ENCODE assay signal across 28 cellular contexts in genomic region chr7:2726316-2727018, GRCh38. TPM values are rescaled to one million over a fixed set of nuclear protein-coding genes. Genes with fewer than 3 reads are reported as not detected.
A peak's percentile ranks its signal among the peaks of the same experiment; 100 is the strongest.
DNase-seq lines count a peak whose midpoint lies in the region; ATAC-seq, FAIRE-seq and TF ChIP-seq lines count a peak whose summit lies in the region.
"Had no signal": no experiment of that assay in that cellular context is flagged by ENCODE, and none has a peak within 500 bp of the region (broad histone marks: within the 10 kb centered on the region; RNA-seq: fewer than 3 reads in every experiment).

No MANE protein-coding gene starts in this region.

- H3K27me3 ChIP-seq in BE2C (no peaks in the 10 kb centered on the region), H1 (replicated peaks in 1 of 4; ENCODE audit: control insufficient read depth in 3 of 4, extremely low read depth in 1 of 4, insufficient read depth in 3 of 4, low read length in 3 of 4) (no peaks in the 10 kb centered on the region), trophoblast cell (ENCODE audit: insufficient read depth, low read length) (no peaks in the 10 kb centered on the region)
- H3K27me3 ChIP-seq: breast epithelium, MG63, tibial nerve had no signal

- no peak for TF ChIP-seq RAD21 in H1 (IDR thresholded peaks at IDR 0.05 in 1 of 2, conservative IDR thresholded peaks at IDR 0.05 in 1 of 2; ENCODE audit: low read depth in 2 of 2, low read length in 2 of 2)

- H3K9me3 Mint-ChIP-seq in activated CD4-positive, alpha-beta T cell treated with anti-CD3 and anti-CD28 coated beads for 36 hours (ENCODE audit: low read depth): no peaks in the 10 kb centered on the region
- H3K9me3 Mint-ChIP-seq: naive thymus-derived CD8-positive, alpha-beta T cell had no signal

- no peak for ATAC-seq in activated CD4-positive, alpha-beta T cell treated with anti-CD3 and anti-CD28 coated beads for 36 hours
- ATAC-seq: GM12878; K562; naive thymus-derived CD8-positive, alpha-beta T cell; SK-N-SH treated with all-trans-retinoic acid at 6 μM for 48 hours; stimulated activated naive CD8-positive, alpha-beta T cell treated with anti-CD3 and anti-CD28 coated beads, Interleukin-15, Interleukin-2, amounts not matched to agents 100 U/mL and 50 U/mL, for 24 hours had no signal

- H2AFZ ChIP-seq in H1 (ENCODE audit: low read length) (no peak overlapping the region), trophoblast cell (ENCODE audit: insufficient read depth, low read length, poor library complexity) (no peak overlapping the region)
- H2AFZ ChIP-seq: parathyroid adenoma had no signal

- H4K8ac ChIP-seq in H1 (ENCODE audit: extremely low read depth, insufficient read depth, low read length) (no peak overlapping the region), trophoblast cell (ENCODE audit: low read depth, low read length) (no peak overlapping the region)

- POLR2A ChIA-PET in activated CD4-positive, alpha-beta T cell treated with anti-CD3 and anti-CD28 coated beads for 36 hours (lab: Charles Lee): no interaction called here
- POLR2A ChIA-PET in H1 (lab: Charles Lee; ENCODE audit: partially characterized antibody): interaction anchor here (1.1 kb wide), 1 partner anchor 14 kb away, joined by 3 read pairs; no protein-coding TSS in a partner anchor

- no peak overlapping the region for H3K14ac ChIP-seq in H1 (ENCODE audit: insufficient read length)
- H3K14ac ChIP-seq in trophoblast cell (ENCODE audit: low read length): no peak overlapping the region

- CTCF ChIA-PET in activated CD4-positive, alpha-beta T cell treated with anti-CD3 and anti-CD28 coated beads for 36 hours (lab: Charles Lee): no interaction called here
- CTCF ChIA-PET in H1 (lab: Charles Lee; ENCODE audit: partially characterized antibody): interaction anchor here (0.8 to 11.4 kb wide), 3 partner anchors 13 to 171 kb away, joined by 3 to 125 read pairs (median 3); partner anchors contain the start of gene BRAT1

- no peaks in the 10 kb centered on the region for H3K9me3 ChIP-seq in BE2C
- no peaks in the 10 kb centered on the region for H3K9me3 ChIP-seq in H1 (ENCODE audit: insufficient read depth in 2 of 2, low read depth in 1 of 2, low read length in 1 of 2)
- peaks cover 7% of the 10 kb centered on the region for H3K9me3 ChIP-seq in trophoblast cell (ENCODE audit: insufficient read depth, low read depth, low read length)
- H3K9me3 ChIP-seq: breast epithelium, MG63, tibial nerve had no signal

- H4K5ac ChIP-seq in H1 (ENCODE audit: insufficient read length, low read depth, low read length): no peak overlapping the region

- no peak overlapping the region for H3K4me3 ChIP-seq in BE2C (ENCODE audit: low read depth, low read length)
- H3K4me3 ChIP-seq in H1 (ENCODE audit: extremely low read depth in 1 of 4, insufficient read depth in 2 of 4, low read depth in 3 of 4, low read length in 4 of 4): no peak overlapping the region
- H3K4me3 ChIP-seq in trophoblast cell (ENCODE audit: low read depth, low read length): no peak overlapping the region
- H3K4me3 ChIP-seq: breast epithelium, GM12878, K562, MG63, skin epidermis, tibial nerve had no signal

- no peak overlapping the region for H3K27ac Mint-ChIP-seq in activated CD4-positive, alpha-beta T cell treated with anti-CD3 and anti-CD28 coated beads for 36 hours

- H3K9ac ChIP-seq in H1 (replicated peaks in 1 of 4; ENCODE audit: extremely low read depth in 1 of 4, low read depth in 3 of 4, low read length in 3 of 4) (no peak overlapping the region), trophoblast cell (ENCODE audit: low read length) (no peak overlapping the region)
- H3K9ac ChIP-seq: parathyroid adenoma had no signal

- H3K56ac ChIP-seq in H1 (replicated peaks; ENCODE audit: insufficient read length, low read depth, low read length): no peak overlapping the region

- H4K91ac ChIP-seq in H1 (replicated peaks; ENCODE audit: insufficient read length, low read length) (no peak overlapping the region), trophoblast cell (ENCODE audit: low read depth, low read length) (no peak overlapping the region)

- H3K23ac ChIP-seq in H1 (ENCODE audit: insufficient read length): no peak overlapping the region
- H3K23ac ChIP-seq in trophoblast cell (ENCODE audit: low read length): no peak overlapping the region

- peaks cover 21% of the 10 kb centered on the region for H3K36me3 ChIP-seq in BE2C
- H3K36me3 ChIP-seq in H1 (ENCODE audit: control insufficient read depth in 2 of 4, insufficient read depth in 4 of 4, low read length in 3 of 4): peaks cover 6 to 25% (median 14%) of the 10 kb centered on the region in 4 experiments
- H3K36me3 ChIP-seq in trophoblast cell (ENCODE audit: control insufficient read depth in 1 of 2, insufficient read depth in 2 of 2, low read length in 2 of 2): peaks cover 56 to 67% of the 10 kb centered on the region in 2 experiments
- H3K36me3 ChIP-seq: breast epithelium had no signal

- TF ChIP-seq CTCF in BE2C (IDR thresholded peaks at IDR 0.05; ENCODE audit: low read depth, low read length): no peak
- TF ChIP-seq CTCF in H1 (IDR thresholded peaks at IDR 0.05; ENCODE audit: control extremely low read depth in 1 of 3, insufficient read depth in 1 of 3, low read depth in 1 of 3, low read length in 3 of 3): no peak

- H3K18ac ChIP-seq in H1 (ENCODE audit: extremely low read depth, low read length) (no peak overlapping the region), trophoblast cell (ENCODE audit: low read length) (peak overlapping the region; percentile 3)

- peaks cover 6% of the 10 kb centered on the region for H3K36me3 Mint-ChIP-seq in activated CD4-positive, alpha-beta T cell treated with anti-CD3 and anti-CD28 coated beads for 36 hours (ENCODE audit: low read depth)

- H3K79me1 ChIP-seq in H1 (ENCODE audit: low read depth, low read length): peaks cover 13% of the 10 kb centered on the region; the same call in 1 of the 2 replicates
- H3K79me1 ChIP-seq in trophoblast cell (ENCODE audit: low read length): peaks cover 18% of the 10 kb centered on the region

- H2AK5ac ChIP-seq in H1 (ENCODE audit: low read depth, low read length) (no peak overlapping the region), trophoblast cell (ENCODE audit: low read length) (no peak overlapping the region)

- 89% methylated on average over 18 of the region's 18 CpGs; no CpG with 5 or more reads in 1 of the 2 experiments for WGBS in H1 (ENCODE audit: extremely low coverage in 1 of 2, insufficient coverage in 1 of 2, insufficient read length in 1 of 2, insufficient replicate concordance in 2 of 2, low coverage in 1 of 2, low lambda C conversion rate in 2 of 2, missing lambda C conversion rate in 1 of 2), 2 experiments
- WGBS in trophoblast cell (ENCODE audit: extremely low coverage, insufficient coverage, insufficient read length): no CpG with 5 or more reads among the region's 18 CpGs

- H3K27me3 Mint-ChIP-seq in activated CD4-positive, alpha-beta T cell treated with anti-CD3 and anti-CD28 coated beads for 36 hours: no peaks in the 10 kb centered on the region
- H3K27me3 Mint-ChIP-seq: naive thymus-derived CD8-positive, alpha-beta T cell had no signal

- no peak overlapping the region for H3K4ac ChIP-seq in H1 (replicated peaks; ENCODE audit: insufficient read length, low read depth, low read length)
- H3K4ac ChIP-seq in trophoblast cell (ENCODE audit: low read depth, low read length): no peak overlapping the region

- H2BK5ac ChIP-seq in H1 (ENCODE audit: low read depth, low read length) (peak overlapping the region; percentile 16; the same call in 1 of the 2 replicates), trophoblast cell (ENCODE audit: low read depth, low read length, poor library complexity) (no peak overlapping the region)

- intact Hi-C loops in activated CD4-positive, alpha-beta T cell treated with anti-CD3 and anti-CD28 coated beads for 36 hours (cut with DNase I, micrococcal nuclease): no loop called here

- no peak overlapping the region for H3K4me3 Mint-ChIP-seq in activated CD4-positive, alpha-beta T cell treated with anti-CD3 and anti-CD28 coated beads for 36 hours
- H3K4me3 Mint-ChIP-seq: naive thymus-derived CD8-positive, alpha-beta T cell had no signal

- TF ChIP-seq POLR2A in H1 (IDR thresholded peaks at IDR 0.05; ENCODE audit: control extremely low read depth in 1 of 2, low read depth in 2 of 2, low read length in 2 of 2): no peak

- H3K23me2 ChIP-seq in H1 (ENCODE audit: low read depth, low read length): no peaks in the 10 kb centered on the region

- H4K12ac ChIP-seq in trophoblast cell (ENCODE audit: low read depth, low read length): no peak overlapping the region

- H3K79me2 ChIP-seq in H1 (ENCODE audit: control insufficient read depth in 1 of 2, insufficient read depth in 2 of 2, low read length in 2 of 2) (peaks cover 0 to 10% of the 10 kb centered on the region in 2 experiments; a peak in 1 of 4 replicates), trophoblast cell (ENCODE audit: control insufficient read depth, insufficient read depth, low read length, poor library complexity) (peaks cover 11% of the 10 kb centered on the region)
- H3K79me2 ChIP-seq: parathyroid adenoma had no signal

- no peak overlapping the region for H2BK15ac ChIP-seq in H1 (ENCODE audit: low read length)

- peak; percentile 1 for DNase-seq in activated CD4-positive, alpha-beta T cell treated with anti-CD3 and anti-CD28 coated beads for 48 hours
- DNase-seq in activated CD4-positive, alpha-beta T cell treated with anti-CD3 and anti-CD28 coated beads for 36 hours: no peak
- peak; percentile 3 for DNase-seq in BE2C
- no peak for DNase-seq in H1 (ENCODE audit: low read depth in 1 of 2, low spot score in 2 of 2)
- no peak for DNase-seq in trophoblast cell
- no peak for DNase-seq in SHP77 (lab: John Stamatoyannopoulos, UW)
- DNase-seq in NCI-H2196 (lab: John Stamatoyannopoulos, UW; ENCODE audit: unreplicated experiment): no peak
- DNase-seq in amygdala (lab: John Stamatoyannopoulos, UW): no peak
- DNase-seq: activated CD4-positive, CD25-positive, alpha-beta regulatory T cell; cortex of kidney; DMS79; MG63; NCI-H1436 treated with DMSO at 0.1 percent for 48 hours; NCI-H510A treated with DMSO at 0.1 percent for 48 hours; stimulated activated naive CD8-positive, alpha-beta T cell treated with anti-CD3 and anti-CD28 coated beads, Interleukin-15, Interleukin-2, amounts not matched to agents 100 U/mL and 50 U/mL, for 24 hours; T1000 had no signal

- no peak overlapping the region for H2BK20ac ChIP-seq in H1 (ENCODE audit: low read length)

- FAIRE-seq in H1 (lab: Jason Lieb, UNC): no peak
- FAIRE-seq: endometrium, GM12878, K562, RCC 7860 had no signal

- H2BK12ac ChIP-seq in H1 (ENCODE audit: low read depth, low read length) (no peak overlapping the region), trophoblast cell (ENCODE audit: low read length) (no peak overlapping the region)

- H4K20me1 ChIP-seq in H1 (replicated peaks in 1 of 2; ENCODE audit: control insufficient read depth in 1 of 2, insufficient read depth in 2 of 2, low read length in 2 of 2): peaks cover 1 to 14% of the 10 kb centered on the region in 2 experiments

- H3K4me1 ChIP-seq in BE2C (no peaks in the 10 kb centered on the region), H1 (replicated peaks in 1 of 4; ENCODE audit: control insufficient read depth in 3 of 4, insufficient read depth in 4 of 4, low read length in 3 of 4) (peaks cover 0 to 3% (median 0%) of the 10 kb centered on the region in 4 experiments; a peak in 1 of 7 replicates), trophoblast cell (ENCODE audit: control insufficient read depth in 1 of 2, insufficient read depth in 2 of 2, low read length in 2 of 2) (peaks cover 26% of the 10 kb centered on the region in 2 experiments)
- H3K4me1 ChIP-seq: breast epithelium, parathyroid adenoma had no signal

- no peak for TF ChIP-seq EP300 in H1 (IDR thresholded peaks at IDR 0.05; ENCODE audit: borderline replicate concordance in 1 of 2, low read depth in 2 of 2, low read length in 2 of 2)

- H3K4me2 ChIP-seq in H1 (ENCODE audit: insufficient read depth in 1 of 2, low read depth in 2 of 2, low read length in 2 of 2) (no peak overlapping the region), trophoblast cell (ENCODE audit: low read length) (no peak overlapping the region)

- peaks cover under 1% of the 10 kb centered on the region for H3K4me1 Mint-ChIP-seq in activated CD4-positive, alpha-beta T cell treated with anti-CD3 and anti-CD28 coated beads for 36 hours

- H3K27ac ChIP-seq in H1 (ENCODE audit: low read depth, low read length) (no peak overlapping the region), trophoblast cell (ENCODE audit: low read depth, low read length) (no peak overlapping the region)
- H3K27ac ChIP-seq: 22Rv1, breast epithelium, parathyroid adenoma, skin epidermis, tibial nerve had no signal

- no peak overlapping the region for H2BK120ac ChIP-seq in H1 (replicated peaks; ENCODE audit: low read depth, low read length)
- H2BK120ac ChIP-seq in trophoblast cell (ENCODE audit: insufficient read depth, low read length, poor library complexity): no peak overlapping the region

RNA-seq across cellular contexts. Expression of gene AMZ1, which starts 38.5 kb away (rescaled TPM):
- under 1 TPM; 0.14 TPM for total RNA-seq in activated CD4-positive, alpha-beta T cell treated with anti-CD3 and anti-CD28 coated beads for 36 hours
- 2.3 TPM for polyA plus RNA-seq in BE2C (2012; ENCODE audit: insufficient read depth, insufficient read length, low read depth)
- total RNA-seq in H1 (2021; fragmentation: NEBNext Ultra II Directional; extraction: Animal tissue kit (Norgen Biotek cat#: 25700)): 0.82 and 1.4 TPM in 2 replicates
- polyA plus RNA-seq in H1 (2011; rRNA removed): 0.59 and 1.1 TPM in 2 replicates
- 0.58 TPM for polyA plus RNA-seq in H1 (2011; cell fraction: cytosol; rRNA removed)
- 1.2 TPM for polyA plus RNA-seq in H1 (2011; cell fraction: nucleus; rRNA removed)
- polyA plus RNA-seq in H1 (2012, experiment 1 of 2): 0.33 to 1.3 TPM (median 0.91 TPM) in 4 replicates
- 0.16 TPM for polyA plus RNA-seq in H1 (2012, experiment 2 of 2)
- 0.65 TPM for polyA plus RNA-seq in H1 (2013, experiment 1 of 2)
- 0.63 TPM for polyA plus RNA-seq in H1 (2013, experiment 2 of 2)
- polyA minus RNA-seq in H1 (2011; rRNA and poly(A)+ RNA removed): 0.82 and 0.90 TPM in 2 replicates
- 2.0 TPM for polyA minus RNA-seq in H1 (2011; cell fraction: cytosol; rRNA and poly(A)+ RNA removed)
- polyA minus RNA-seq in H1 (2011; cell fraction: nucleus; rRNA and poly(A)+ RNA removed): 2.9 TPM
- polyA plus RNA-seq in trophoblast cell (2013): 0.41 and 0.64 TPM in 2 replicates
- total RNA-seq: activated CD8-positive, alpha-beta memory T cell treated with anti-CD3 and anti-CD28 coated beads for 36 hours; K562 had no signal
- polyA plus RNA-seq: K562; naive thymus-derived CD8-positive, alpha-beta T cell had no signal

Comparison
In these comparisons a context has a peak if more than half of its experiments do, and no peak if none do; other contexts are left out.
1. DNase-seq: peak in activated CD4-positive, alpha-beta T cell treated with anti-CD3 and anti-CD28 coated beads for 48 hours (single experiment) and BE2C (single experiment); none in activated CD4-positive, alpha-beta T cell treated with anti-CD3 and anti-CD28 coated beads for 36 hours (single experiment), H1 (0 of 2), trophoblast cell (0 of 2), SHP77 (0 of 2), NCI-H2196 (single experiment) and amygdala (0 of 56).